Comparison of ENCODE assay signal across 15 cellular contexts in genomic region chr12:60106207-60106606, GRCh38.
DNase-seq lines count a peak whose midpoint lies in the region; ATAC-seq, FAIRE-seq and TF ChIP-seq lines count a peak whose summit lies in the region.
"Had no signal": no experiment of that assay in that cellular context is flagged by ENCODE, and none has a peak within 500 bp of the region (broad histone marks: within the 10 kb centered on the region; RNA-seq: fewer than 3 reads in every experiment).

No MANE protein-coding gene starts in this region.

- H3K79me2 ChIP-seq in SK-N-SH (ENCODE audit: insufficient read depth): no peaks in the 10 kb centered on the region

- H3K9me3 ChIP-seq in A549 (no peaks in the 10 kb centered on the region), SK-N-SH (no peaks in the 10 kb centered on the region)
- H3K9me3 ChIP-seq: mucosa of descending colon, sigmoid colon had no signal

- H3K4me1 ChIP-seq in A549 (no peaks in the 10 kb centered on the region), SK-N-SH (ENCODE audit: control insufficient read depth in 1 of 2, insufficient read depth in 2 of 2, low read depth in 1 of 2, low read length in 1 of 2) (no peaks in the 10 kb centered on the region)
- H3K4me1 ChIP-seq: sigmoid colon had no signal

- TF ChIP-seq CTCF in A549 (IDR thresholded peaks at IDR 0.05): peak; percentile 52
- TF ChIP-seq CTCF in SK-N-SH (IDR thresholded peaks at IDR 0.05): peak; percentile 69
- peak; percentile 48 for TF ChIP-seq CTCF in fibroblast of the aortic adventitia (IDR thresholded peaks at IDR 0.05; ENCODE audit: insufficient read depth, low read length)

- no peaks in the 10 kb centered on the region for H4K20me1 ChIP-seq in SK-N-SH (ENCODE audit: insufficient read depth)

- FAIRE-seq in A549 (lab: Jason Lieb, UNC) (no peak), H54 (lab: Jason Lieb, UNC) (peak; percentile 36)

- H2AFZ ChIP-seq in SK-N-SH (ENCODE audit: low read depth): no peak overlapping the region

- no peak overlapping the region for H3K4me3 ChIP-seq in A549
- H3K4me3 ChIP-seq in SK-N-SH (ENCODE audit: low read depth in 2 of 2, low read length in 1 of 2): no peak overlapping the region
- no peak overlapping the region for H3K4me3 ChIP-seq in fibroblast of the aortic adventitia (ENCODE audit: low read depth, low read length)
- H3K4me3 ChIP-seq: mucosa of descending colon, sigmoid colon had no signal

- 19% methylated on average over 1 of the region's 1 CpG for WGBS in A549 (ENCODE audit: missing lambda C conversion rate)
- 5% methylated on average over 1 of the region's 1 CpG for WGBS in SK-N-SH (ENCODE audit: low lambda C conversion rate)

- in situ Hi-C loops in KBM-7 (cut with MboI; ENCODE audit: low pct_unique_long_range_greater_than_20kb, low sequenced_read_pairs): no loop called here

- no peaks in the 10 kb centered on the region for H3K27me3 ChIP-seq in SK-N-SH (ENCODE audit: insufficient read depth)
- H3K27me3 ChIP-seq: sigmoid colon had no signal

- ATAC-seq in A549 (peak in 1 of 2 experiments; percentile 55; a peak in 2 of 6 replicates), GM21526 (IDR thresholded peaks at IDR 0.05; ENCODE audit: low FRiP score, unreplicated experiment) (no peak)
- ATAC-seq: activated CD4-positive, CD25-positive, alpha-beta regulatory T cell treated with anti-CD3 and anti-CD28 coated beads, Interleukin-2, amount 50 U/mL, for 24 hours; mucosa of descending colon; Right ventricle myocardium inferior had no signal

- no peak overlapping the region for H3K27ac ChIP-seq in A549
- H3K27ac ChIP-seq in SK-N-SH (ENCODE audit: low read depth in 2 of 2, low read length in 1 of 2): no peak overlapping the region
- H3K27ac ChIP-seq: sigmoid colon had no signal

- no peak overlapping the region for H3K27ac Mint-ChIP-seq in activated CD4-positive, alpha-beta T cell treated with anti-CD3 and anti-CD28 coated beads, Interleukin-2, amount 10 ng/mL, durations not matched to agents 7 days and 5 days
- H3K27ac Mint-ChIP-seq: activated T-helper 2 cell treated with anti-CD3 and anti-CD28 coated beads, Interferon-gamma antibody, Interleukin-2, Interleukin-4, amounts not matched to agents 10 μg/mL and 5 μg/mL and 100 μg/mL, durations not matched to agents 14 hours and 24 hours and 36 hours; dendritic cell treated with granulocyte-macrophage colony-stimulating factor and Interleukin-4, amounts not matched to agents 40 ng/mL and 50 ng/mL, for 4 days had no signal

- CTCF ChIA-PET in A549 (lab: Yijun Ruan, JAX) (interaction anchor here (0.6 to 0.9 kb wide), 2 partner anchors 144 to 388 kb away, joined by 3 to 4 read pairs; no protein-coding TSS in a partner anchor), SK-N-SH (lab: Yijun Ruan, JAX) (no interaction called here)
- CTCF ChIA-PET in activated CD4-positive, alpha-beta T cell treated with anti-CD3 and anti-CD28 coated beads, Interleukin-2, amount 10 ng/mL, durations not matched to agents 7 days and 5 days (lab: Charles Lee): no interaction called here

- DNase-seq in A549 (ENCODE audit: low read depth in 1 of 2, low spot score in 1 of 2) (peak in 1 of 2 experiments; percentile 14), H54 (ENCODE audit: insufficient read length, low spot score) (no peak), SK-N-SH (no peak), fibroblast of the aortic adventitia (ENCODE audit: low read depth) (peak; percentile 53), KBM-7 (no peak)
- DNase-seq in activated CD4-positive, alpha-beta T cell treated with anti-CD3 and anti-CD28 coated beads, Interleukin-2, amount 10 ng/mL, durations not matched to agents 7 days and 5 days: no peak
- DNase-seq in stimulated activated CD4-positive, alpha-beta T cell treated with anti-CD3 and anti-CD28 coated beads, Interleukin-4, amount 100 ng/mL, for 24 hours: no peak
- DNase-seq: mucosa of descending colon, NCI-H1694, sigmoid colon had no signal

- H3K4me2 ChIP-seq in A549 (no peak overlapping the region), SK-N-SH (no peak overlapping the region)

- TF ChIP-seq POLR2A in A549 (IDR thresholded peaks at IDR 0.05; ENCODE audit: low read length): no peak
- no peak for TF ChIP-seq POLR2A in H54 (IDR thresholded peaks at IDR 0.05; ENCODE audit: low read depth, low read length)

- no peaks in the 10 kb centered on the region for H3K27me3 Mint-ChIP-seq in activated CD4-positive, alpha-beta T cell treated with anti-CD3 and anti-CD28 coated beads, Interleukin-2, amount 10 ng/mL, durations not matched to agents 7 days and 5 days
- H3K27me3 Mint-ChIP-seq: dendritic cell treated with granulocyte-macrophage colony-stimulating factor and Interleukin-4, amounts not matched to agents 40 ng/mL and 50 ng/mL, for 4 days had no signal

- no peak overlapping the region for H3K4me3 Mint-ChIP-seq in activated CD4-positive, alpha-beta T cell treated with anti-CD3 and anti-CD28 coated beads, Interleukin-2, amount 10 ng/mL, durations not matched to agents 7 days and 5 days
- H3K4me3 Mint-ChIP-seq: dendritic cell treated with granulocyte-macrophage colony-stimulating factor and Interleukin-4, amounts not matched to agents 40 ng/mL and 50 ng/mL, for 4 days had no signal

- H3F3A ChIP-seq in SK-N-SH (replicated peaks; ENCODE audit: insufficient read depth): no peaks in the 10 kb centered on the region

- H3K36me3 Mint-ChIP-seq in activated CD4-positive, alpha-beta T cell treated with anti-CD3 and anti-CD28 coated beads, Interleukin-2, amount 10 ng/mL, durations not matched to agents 7 days and 5 days (ENCODE audit: low read depth): no peaks in the 10 kb centered on the region

- H3K9ac ChIP-seq in SK-N-SH: no peak overlapping the region

- no peaks in the 10 kb centered on the region for H3K9me3 Mint-ChIP-seq in activated CD4-positive, alpha-beta T cell treated with anti-CD3 and anti-CD28 coated beads, Interleukin-2, amount 10 ng/mL, durations not matched to agents 7 days and 5 days
- H3K9me3 Mint-ChIP-seq: activated T-helper 2 cell treated with anti-CD3 and anti-CD28 coated beads, Interferon-gamma antibody, Interleukin-2, Interleukin-4, amounts not matched to agents 10 μg/mL and 5 μg/mL and 100 μg/mL, durations not matched to agents 14 hours and 24 hours and 36 hours; dendritic cell treated with granulocyte-macrophage colony-stimulating factor and Interleukin-4, amounts not matched to agents 40 ng/mL and 50 ng/mL, for 4 days had no signal

- POLR2A ChIA-PET in A549 (lab: Yijun Ruan, JAX): no interaction called here
- POLR2A ChIA-PET in SK-N-SH (lab: Yijun Ruan, JAX): no interaction called here
- POLR2A ChIA-PET in activated CD4-positive, alpha-beta T cell treated with anti-CD3 and anti-CD28 coated beads, Interleukin-2, amount 10 ng/mL, durations not matched to agents 7 days and 5 days (lab: Charles Lee): no interaction called here

- no peaks in the 10 kb centered on the region for H3K36me3 ChIP-seq in SK-N-SH (replicated peaks in 1 of 2; ENCODE audit: control insufficient read depth in 1 of 2, insufficient read depth in 2 of 2, low read length in 1 of 2)
- H3K36me3 ChIP-seq: sigmoid colon had no signal

- no peaks in the 10 kb centered on the region for H3K4me1 Mint-ChIP-seq in activated CD4-positive, alpha-beta T cell treated with anti-CD3 and anti-CD28 coated beads, Interleukin-2, amount 10 ng/mL, durations not matched to agents 7 days and 5 days

- TF ChIP-seq RAD21 in A549 (conservative IDR thresholded peaks at IDR 0.05 in 1 of 2, IDR thresholded peaks at IDR 0.05 in 1 of 2) (peak; percentile 62 to 65), SK-N-SH (IDR thresholded peaks at IDR 0.05; ENCODE audit: low read length) (peak; percentile 50)

- H3K9me2 ChIP-seq in SK-N-SH: no peaks in the 10 kb centered on the region

- TF ChIP-seq EP300 in A549 (IDR thresholded peaks at IDR 0.05) (no peak), SK-N-SH (IDR thresholded peaks at IDR 0.05; ENCODE audit: borderline replicate concordance in 1 of 2, low read depth in 1 of 2, low read length in 1 of 2) (no peak)

TF ChIP-seq in A549, 52 proteins besides CTCF, POLR2A, EP300 and RAD21:
- TF ChIP-seq EHMT2 (IDR thresholded peaks at IDR 0.05; ENCODE audit: low read depth) (no peak), SMC3 (IDR thresholded peaks at IDR 0.05) (peak; percentile 51; the same call in 2 of the 3 replicates)

TF ChIP-seq in SK-N-SH, 30 proteins besides CTCF, POLR2A, EP300 and RAD21:
- TF ChIP-seq SMC3 (IDR thresholded peaks at IDR 0.05; ENCODE audit: low read depth, low read length) (peak; percentile 36; the same call in 1 of the 2 replicates), MEF2A (IDR thresholded peaks at IDR 0.05; ENCODE audit: borderline replicate concordance, low read depth) (no peak)

Comparison
In these comparisons a context has a peak if more than half of its experiments do, and no peak if none do; other contexts are left out.
1. Of the 12 proteins assayed by ChIP-seq in both A549 and SK-N-SH: peak only in A549: none; only in SK-N-SH: none; in both: CTCF, RAD21 and SMC3; in neither: 9.